Comparison of ENCODE assay signal across 1 cellular context in the genomic region with DNA sequence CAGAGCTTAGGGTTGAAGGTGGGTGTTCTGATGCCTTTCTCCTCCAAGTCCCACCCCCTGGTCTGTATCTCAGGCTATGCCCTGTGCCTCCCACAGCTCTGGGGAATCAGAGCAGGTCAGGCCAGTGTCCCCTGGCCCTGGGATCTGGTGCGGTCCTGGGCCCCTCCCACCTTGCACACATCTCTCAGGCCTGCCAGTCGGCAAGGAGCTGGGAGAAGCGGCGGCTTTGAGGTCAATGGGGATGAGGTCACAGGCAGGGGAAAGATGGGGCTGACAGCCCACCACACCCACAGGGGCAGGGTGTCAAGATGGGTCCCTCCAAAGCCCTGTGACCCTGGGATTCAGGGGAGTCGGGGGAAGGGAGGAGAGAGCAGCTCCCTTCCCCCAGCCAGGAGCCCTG.
TF ChIP-seq lines count a peak whose summit lies in the region.

No MANE protein-coding gene starts in this region.

TF ChIP-seq in GM23338, 12 proteins besides CTCF, POLR2A, EP300 and RAD21 (continued from another document):
- TF ChIP-seq, protein P1, sequence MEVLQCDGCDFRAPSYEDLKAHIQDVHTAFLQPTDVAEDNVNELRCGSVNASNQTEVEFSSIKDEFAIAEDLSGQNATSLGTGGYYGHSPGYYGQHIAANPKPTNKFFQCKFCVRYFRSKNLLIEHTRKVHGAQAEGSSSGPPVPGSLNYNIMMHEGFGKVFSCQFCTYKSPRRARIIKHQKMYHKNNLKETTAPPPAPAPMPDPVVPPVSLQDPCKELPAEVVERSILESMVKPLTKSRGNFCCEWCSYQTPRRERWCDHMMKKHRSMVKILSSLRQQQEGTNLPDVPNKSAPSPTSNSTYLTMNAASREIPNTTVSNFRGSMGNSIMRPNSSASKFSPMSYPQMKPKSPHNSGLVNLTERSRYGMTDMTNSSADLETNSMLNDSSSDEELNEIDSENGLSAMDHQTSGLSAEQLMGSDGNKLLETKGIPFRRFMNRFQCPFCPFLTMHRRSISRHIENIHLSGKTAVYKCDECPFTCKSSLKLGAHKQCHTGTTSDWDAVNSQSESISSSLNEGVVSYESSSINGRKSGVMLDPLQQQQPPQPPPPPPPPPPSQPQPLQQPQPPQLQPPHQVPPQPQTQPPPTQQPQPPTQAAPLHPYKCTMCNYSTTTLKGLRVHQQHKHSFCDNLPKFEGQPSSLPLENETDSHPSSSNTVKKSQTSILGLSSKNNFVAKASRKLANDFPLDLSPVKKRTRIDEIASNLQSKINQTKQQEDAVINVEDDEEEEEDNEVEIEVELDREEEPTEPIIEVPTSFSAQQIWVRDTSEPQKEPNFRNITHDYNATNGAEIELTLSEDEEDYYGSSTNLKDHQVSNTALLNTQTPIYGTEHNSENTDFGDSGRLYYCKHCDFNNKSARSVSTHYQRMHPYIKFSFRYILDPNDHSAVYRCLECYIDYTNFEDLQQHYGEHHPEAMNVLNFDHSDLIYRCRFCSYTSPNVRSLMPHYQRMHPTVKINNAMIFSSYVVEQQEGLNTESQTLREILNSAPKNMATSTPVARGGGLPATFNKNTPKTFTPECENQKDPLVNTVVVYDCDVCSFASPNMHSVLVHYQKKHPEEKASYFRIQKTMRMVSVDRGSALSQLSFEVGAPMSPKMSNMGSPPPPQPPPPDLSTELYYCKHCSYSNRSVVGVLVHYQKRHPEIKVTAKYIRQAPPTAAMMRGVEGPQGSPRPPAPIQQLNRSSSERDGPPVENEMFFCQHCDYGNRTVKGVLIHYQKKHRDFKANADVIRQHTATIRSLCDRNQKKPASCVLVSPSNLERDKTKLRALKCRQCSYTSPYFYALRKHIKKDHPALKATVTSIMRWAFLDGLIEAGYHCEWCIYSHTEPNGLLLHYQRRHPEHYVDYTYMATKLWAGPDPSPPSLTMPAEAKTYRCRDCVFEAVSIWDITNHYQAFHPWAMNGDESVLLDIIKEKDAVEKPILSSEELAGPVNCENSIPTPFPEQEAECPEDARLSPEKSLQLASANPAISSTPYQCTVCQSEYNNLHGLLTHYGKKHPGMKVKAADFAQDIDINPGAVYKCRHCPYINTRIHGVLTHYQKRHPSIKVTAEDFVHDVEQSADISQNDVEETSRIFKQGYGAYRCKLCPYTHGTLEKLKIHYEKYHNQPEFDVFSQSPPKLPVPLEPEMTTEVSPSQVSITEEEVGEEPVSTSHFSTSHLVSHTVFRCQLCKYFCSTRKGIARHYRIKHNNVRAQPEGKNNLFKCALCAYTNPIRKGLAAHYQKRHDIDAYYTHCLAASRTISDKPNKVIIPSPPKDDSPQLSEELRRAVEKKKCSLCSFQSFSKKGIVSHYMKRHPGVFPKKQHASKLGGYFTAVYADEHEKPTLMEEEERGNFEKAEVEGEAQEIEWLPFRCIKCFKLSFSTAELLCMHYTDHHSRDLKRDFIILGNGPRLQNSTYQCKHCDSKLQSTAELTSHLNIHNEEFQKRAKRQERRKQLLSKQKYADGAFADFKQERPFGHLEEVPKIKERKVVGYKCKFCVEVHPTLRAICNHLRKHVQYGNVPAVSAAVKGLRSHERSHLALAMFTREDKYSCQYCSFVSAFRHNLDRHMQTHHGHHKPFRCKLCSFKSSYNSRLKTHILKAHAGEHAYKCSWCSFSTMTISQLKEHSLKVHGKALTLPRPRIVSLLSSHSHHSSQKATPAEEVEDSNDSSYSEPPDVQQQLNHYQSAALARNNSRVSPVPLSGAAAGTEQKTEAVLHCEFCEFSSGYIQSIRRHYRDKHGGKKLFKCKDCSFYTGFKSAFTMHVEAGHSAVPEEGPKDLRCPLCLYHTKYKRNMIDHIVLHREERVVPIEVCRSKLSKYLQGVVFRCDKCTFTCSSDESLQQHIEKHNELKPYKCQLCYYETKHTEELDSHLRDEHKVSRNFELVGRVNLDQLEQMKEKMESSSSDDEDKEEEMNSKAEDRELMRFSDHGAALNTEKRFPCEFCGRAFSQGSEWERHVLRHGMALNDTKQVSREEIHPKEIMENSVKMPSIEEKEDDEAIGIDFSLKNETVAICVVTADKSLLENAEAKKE (CRISPR knock-in tag; IDR thresholded peaks at IDR 0.05) = no peak
- no peak for TF ChIP-seq POLR2AphosphoS5 (IDR thresholded peaks at IDR 0.05; ENCODE audit: low read depth)
- TF ChIP-seq, protein P2, sequence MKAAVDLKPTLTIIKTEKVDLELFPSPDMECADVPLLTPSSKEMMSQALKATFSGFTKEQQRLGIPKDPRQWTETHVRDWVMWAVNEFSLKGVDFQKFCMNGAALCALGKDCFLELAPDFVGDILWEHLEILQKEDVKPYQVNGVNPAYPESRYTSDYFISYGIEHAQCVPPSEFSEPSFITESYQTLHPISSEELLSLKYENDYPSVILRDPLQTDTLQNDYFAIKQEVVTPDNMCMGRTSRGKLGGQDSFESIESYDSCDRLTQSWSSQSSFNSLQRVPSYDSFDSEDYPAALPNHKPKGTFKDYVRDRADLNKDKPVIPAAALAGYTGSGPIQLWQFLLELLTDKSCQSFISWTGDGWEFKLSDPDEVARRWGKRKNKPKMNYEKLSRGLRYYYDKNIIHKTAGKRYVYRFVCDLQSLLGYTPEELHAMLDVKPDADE (IDR thresholded peaks at IDR 0.05) = no peak
- no peak for TF ChIP-seq NANOG (IDR thresholded peaks at IDR 0.05; ENCODE audit: borderline replicate concordance)
- TF ChIP-seq STAT1 (IDR thresholded peaks at IDR 0.05; ENCODE audit: unreplicated experiment) = no peak
- no peak for TF ChIP-seq ZNF331 (CRISPR knock-in tag; IDR thresholded peaks at IDR 0.05; ENCODE audit: low read depth)
TF ChIP-seq in GM23338: peak in this region for 0.
